Comparison of ENCODE assay signal across 26 cellular contexts in genomic region chr1:98099501-98099900, GRCh38.
"Had no signal": no experiment of that assay in that cellular context is flagged by ENCODE, and none has a peak within 500 bp of the region (broad histone marks: within the 10 kb centered on the region; RNA-seq: fewer than 3 reads in every experiment).

No MANE protein-coding gene starts in this region.

- DNase-seq: activated CD4-positive, alpha-beta T cell treated with anti-CD3 and anti-CD28 coated beads for 48 hours; activated CD4-positive, alpha-beta T cell treated with anti-CD3 and anti-CD28 coated beads, Interleukin-2, amount 50 U/mL, for 48 hours; activated CD8-positive, alpha-beta memory T cell treated with anti-CD3 and anti-CD28 coated beads for 24 hours; activated effector memory CD4-positive, alpha-beta T cell treated with anti-CD3 and anti-CD28 coated beads, Interleukin-2, amount 50 U/mL, for 16 hours; activated naive CD4-positive, alpha-beta T cell treated with anti-CD3 and anti-CD28 coated beads for 36 hours; activated naive CD8-positive, alpha-beta T cell treated with anti-CD3 and anti-CD28 coated beads for 36 hours; adrenal gland; aorta; body of pancreas; cerebellar nuclear complex; colonic mucosa; effector CD8-positive, alpha-beta T cell; kidney glomerular epithelial cell; lower lobe of right lung; mesenchymal stem cell; naive thymus-derived CD8-positive, alpha-beta T cell; nucleus accumbens; pancreas; spleen; stimulated activated naive CD4-positive, alpha-beta T cell treated with Interleukin-2 at 50 U/mL for 16 hours had no signal

- H3K36me3 Mint-ChIP-seq: activated naive CD8-positive, alpha-beta T cell treated with anti-CD3 and anti-CD28 coated beads for 36 hours; naive thymus-derived CD8-positive, alpha-beta T cell had no signal

- ATAC-seq: body of pancreas; left lobe of liver; lower lobe of right lung; naive thymus-derived CD8-positive, alpha-beta T cell; pancreas had no signal

- H3K27ac ChIP-seq: adrenal gland, body of pancreas, colonic mucosa, lower lobe of right lung, pancreas, prostate gland, right atrium auricular region, spleen, tibial nerve, VCaP had no signal

- H3K27me3 Mint-ChIP-seq: activated naive CD8-positive, alpha-beta T cell treated with anti-CD3 and anti-CD28 coated beads for 36 hours had no signal

- H3K4me3 Mint-ChIP-seq: activated naive CD4-positive, alpha-beta T cell treated with anti-CD3 and anti-CD28 coated beads for 36 hours; activated naive CD8-positive, alpha-beta T cell treated with anti-CD3 and anti-CD28 coated beads for 36 hours; naive thymus-derived CD8-positive, alpha-beta T cell; neural crest cell had no signal

- H3K27me3 ChIP-seq: adrenal gland, body of pancreas, colonic mucosa, pancreas, right atrium auricular region, spleen, tibial nerve had no signal

- H3K4me1 Mint-ChIP-seq: activated naive CD8-positive, alpha-beta T cell treated with anti-CD3 and anti-CD28 coated beads for 36 hours; naive thymus-derived CD8-positive, alpha-beta T cell; neural crest cell had no signal

- H3K27ac Mint-ChIP-seq: activated naive CD4-positive, alpha-beta T cell treated with anti-CD3 and anti-CD28 coated beads for 36 hours; activated naive CD8-positive, alpha-beta T cell treated with anti-CD3 and anti-CD28 coated beads for 36 hours; naive thymus-derived CD8-positive, alpha-beta T cell had no signal

- H3K9me3 Mint-ChIP-seq: activated naive CD4-positive, alpha-beta T cell treated with anti-CD3 and anti-CD28 coated beads for 36 hours; activated naive CD8-positive, alpha-beta T cell treated with anti-CD3 and anti-CD28 coated beads for 36 hours; naive thymus-derived CD8-positive, alpha-beta T cell; neural crest cell had no signal

- H3K4me1 ChIP-seq: adrenal gland, colonic mucosa, lower lobe of right lung, prostate gland, spleen had no signal

- H3K36me3 ChIP-seq: adrenal gland, colonic mucosa, lower lobe of right lung, pancreas, prostate gland, right atrium auricular region, spleen, tibial nerve had no signal

- H3K4me3 ChIP-seq: adrenal gland, body of pancreas, colonic mucosa, lower lobe of right lung, pancreas, prostate gland, right atrium auricular region, spleen, tibial nerve had no signal

- H3K9me3 ChIP-seq: adrenal gland, body of pancreas, colonic mucosa, lower lobe of right lung, pancreas, prostate gland, right atrium auricular region, spleen, tibial nerve had no signal
